Comparison of ENCODE assay signal across 17 cellular contexts in genomic region chr9:96088510-96088909, GRCh38.
DNase-seq lines count a peak whose midpoint lies in the region; ATAC-seq, FAIRE-seq and TF ChIP-seq lines count a peak whose summit lies in the region.
"Had no signal": no experiment of that assay in that cellular context is flagged by ENCODE, and none has a peak within 500 bp of the region (broad histone marks: within the 10 kb centered on the region; RNA-seq: fewer than 3 reads in every experiment).

No MANE protein-coding gene starts in this region.

- no peaks in the 10 kb centered on the region for H3K36me3 ChIP-seq in Caco-2 (ENCODE audit: control insufficient read depth, insufficient read depth, low read length)
- no peaks in the 10 kb centered on the region for H3K36me3 ChIP-seq in naive thymus-derived CD4-positive, alpha-beta T cell (ENCODE audit: control insufficient read depth in 2 of 3, insufficient read depth in 3 of 3, low read length in 3 of 3)
- H3K36me3 ChIP-seq: BE2C had no signal

- intact Hi-C loops in Caco-2 (cut with micrococcal nuclease; ENCODE audit: unreplicated experiment) = no loop called here
- intact Hi-C loops in naive thymus-derived CD4-positive, alpha-beta T cell (cut with micrococcal nuclease) = no loop called here

- no peak overlapping the region for H3K27ac ChIP-seq in naive thymus-derived CD4-positive, alpha-beta T cell (ENCODE audit: low read depth, low read length)
- H3K27ac ChIP-seq: C4-2B had no signal

- H3K4me3 ChIP-seq in Caco-2 (ENCODE audit: low read depth, low read length) = no peak overlapping the region
- H3K4me3 ChIP-seq in naive thymus-derived CD4-positive, alpha-beta T cell (ENCODE audit: low read length) = no peak overlapping the region
- H3K4me3 ChIP-seq: GM12878 had no signal

- no peaks in the 10 kb centered on the region for H3K27me3 ChIP-seq in Caco-2 (replicated peaks; ENCODE audit: control insufficient read depth, insufficient read depth, low read length)
- no peaks in the 10 kb centered on the region for H3K27me3 ChIP-seq in naive thymus-derived CD4-positive, alpha-beta T cell (ENCODE audit: control insufficient read depth in 2 of 2, insufficient read depth in 2 of 2, low read length in 2 of 2)
- H3K27me3 ChIP-seq: BE2C had no signal

- H3K36me3 Mint-ChIP-seq in Caco-2 (ENCODE audit: insufficient read depth, unreplicated experiment) = peaks cover 10% of the 10 kb centered on the region
- H3K36me3 Mint-ChIP-seq in activated CD4-positive, alpha-beta memory T cell treated with anti-CD3 and anti-CD28 coated beads, Interleukin-2, amount 10 ng/mL, durations not matched to agents 7 days and 5 days (ENCODE audit: low read depth) = peaks cover 3% of the 10 kb centered on the region
- peaks cover 0 to 2% (median 0%) of the 10 kb centered on the region in 5 donors for H3K36me3 Mint-ChIP-seq in naive thymus-derived CD4-positive, alpha-beta T cell

- TF ChIP-seq CTCF in Caco-2 (IDR thresholded peaks at IDR 0.05; ENCODE audit: insufficient read depth in 1 of 2, low read depth in 1 of 2, low read length in 1 of 2, severe bottlenecking in 1 of 2, unreplicated experiment in 1 of 2) = no peak

- BruUV-seq in Caco-2 (replicated peaks; lab: Mats Ljungman, UMichigan) = no TSS peak

- H3K4me1 Mint-ChIP-seq in Caco-2 (ENCODE audit: low read depth, unreplicated experiment) = peaks cover 25% of the 10 kb centered on the region
- H3K4me1 Mint-ChIP-seq in activated CD4-positive, alpha-beta memory T cell treated with anti-CD3 and anti-CD28 coated beads, Interleukin-2, amount 10 ng/mL, durations not matched to agents 7 days and 5 days = no peaks in the 10 kb centered on the region
- H3K4me1 Mint-ChIP-seq in naive thymus-derived CD4-positive, alpha-beta T cell = peaks cover 0 to 2% (median 0%) of the 10 kb centered on the region in 7 donors

- no peaks in the 10 kb centered on the region for H3K9me3 Mint-ChIP-seq in Caco-2 (ENCODE audit: unreplicated experiment)
- H3K9me3 Mint-ChIP-seq in activated CD4-positive, alpha-beta memory T cell treated with anti-CD3 and anti-CD28 coated beads, Interleukin-2, amount 10 ng/mL, durations not matched to agents 7 days and 5 days = peaks cover 6% of the 10 kb centered on the region
- peaks cover 0 to 8% (median 0%) of the 10 kb centered on the region in 11 donors for H3K9me3 Mint-ChIP-seq in naive thymus-derived CD4-positive, alpha-beta T cell
- H3K9me3 Mint-ChIP-seq: CD4-positive, alpha-beta T cell had no signal

- H3K4me1 ChIP-seq in Caco-2 = peaks cover 38% of the 10 kb centered on the region
- H3K4me1 ChIP-seq in naive thymus-derived CD4-positive, alpha-beta T cell (ENCODE audit: control insufficient read depth in 2 of 2, insufficient read depth in 2 of 2, low read length in 2 of 2) = no peaks in the 10 kb centered on the region

- H3K4me3 Mint-ChIP-seq in Caco-2 (ENCODE audit: unreplicated experiment) = no peak overlapping the region
- H3K4me3 Mint-ChIP-seq in activated CD4-positive, alpha-beta memory T cell treated with anti-CD3 and anti-CD28 coated beads, Interleukin-2, amount 10 ng/mL, durations not matched to agents 7 days and 5 days = no peak overlapping the region
- no peak overlapping the region for H3K4me3 Mint-ChIP-seq in naive thymus-derived CD4-positive, alpha-beta T cell
- H3K4me3 Mint-ChIP-seq: CD4-positive, alpha-beta T cell had no signal

- no peaks in the 10 kb centered on the region for H3K27me3 Mint-ChIP-seq in Caco-2 (ENCODE audit: insufficient read depth, unreplicated experiment)
- H3K27me3 Mint-ChIP-seq in activated CD4-positive, alpha-beta memory T cell treated with anti-CD3 and anti-CD28 coated beads, Interleukin-2, amount 10 ng/mL, durations not matched to agents 7 days and 5 days = peaks cover 15% of the 10 kb centered on the region
- peaks cover 0 to 19% (median 11%) of the 10 kb centered on the region in 5 donors for H3K27me3 Mint-ChIP-seq in naive thymus-derived CD4-positive, alpha-beta T cell

- CTCF ChIA-PET in Caco-2 (lab: Charles Lee) = no interaction called here
- CTCF ChIA-PET in activated CD4-positive, alpha-beta memory T cell treated with anti-CD3 and anti-CD28 coated beads, Interleukin-2, amount 10 ng/mL, durations not matched to agents 7 days and 5 days (lab: Charles Lee) = no interaction called here
- CTCF ChIA-PET in naive thymus-derived CD4-positive, alpha-beta T cell (lab: Charles Lee) = no interaction called here

- 0 out of 2 replicates have a peak, but pooled peaks cover 3% of the 10 kb centered on the region for H3K9me3 ChIP-seq in Caco-2
- H3K9me3 ChIP-seq in naive thymus-derived CD4-positive, alpha-beta T cell (ENCODE audit: control insufficient read depth in 2 of 3, low read length in 3 of 3) = no peaks in the 10 kb centered on the region
- H3K9me3 ChIP-seq: BE2C had no signal

- peak overlapping the region; percentile 1 for H3K27ac Mint-ChIP-seq in Caco-2 (ENCODE audit: unreplicated experiment)
- no peak overlapping the region for H3K27ac Mint-ChIP-seq in activated CD4-positive, alpha-beta memory T cell treated with anti-CD3 and anti-CD28 coated beads, Interleukin-2, amount 10 ng/mL, durations not matched to agents 7 days and 5 days
- no peak overlapping the region for H3K27ac Mint-ChIP-seq in naive thymus-derived CD4-positive, alpha-beta T cell
- H3K27ac Mint-ChIP-seq: CD4-positive, alpha-beta T cell had no signal

- no peak for ATAC-seq in naive thymus-derived CD4-positive, alpha-beta T cell
- ATAC-seq: GM12878 had no signal

- FAIRE-seq in H54 (lab: Jason Lieb, UNC) = peak; percentile 50
- FAIRE-seq: GM12878, GM19239 had no signal

- DNase-seq in Caco-2 = no peak
- DNase-seq in H54 (ENCODE audit: insufficient read length, low spot score) = no peak
- DNase-seq in RKO (ENCODE audit: low spot score) = peak; percentile 64
- no peak for DNase-seq in GDM1 (lab: John Stamatoyannopoulos, UW)
- DNase-seq in activated CD4-positive, alpha-beta memory T cell treated with anti-CD3 and anti-CD28 coated beads, Interleukin-2, amount 10 ng/mL, durations not matched to agents 7 days and 5 days = no peak
- DNase-seq in naive thymus-derived CD4-positive, alpha-beta T cell = no peak
- DNase-seq: ACHN; BE2C; CD4-positive, alpha-beta T cell; DMS79 treated with DMSO at 0.1 percent for 48 hours; HCEC 1CT; IMR-90; Karpas-422; KBM-7 had no signal

- TF ChIP-seq POLR2A in H54 (IDR thresholded peaks at IDR 0.05; ENCODE audit: low read depth, low read length) = no peak

- POLR2A ChIA-PET in Caco-2 (lab: Charles Lee) = no interaction called here
- POLR2A ChIA-PET in activated CD4-positive, alpha-beta memory T cell treated with anti-CD3 and anti-CD28 coated beads, Interleukin-2, amount 10 ng/mL, durations not matched to agents 7 days and 5 days (lab: Charles Lee) = interaction anchor here (1.1 kb wide), 1 partner anchor 17 kb away, joined by 3 read pairs; no protein-coding TSS in a partner anchor
- POLR2A ChIA-PET in naive thymus-derived CD4-positive, alpha-beta T cell (lab: Charles Lee) = no interaction called here
